In the genomic region with DNA sequence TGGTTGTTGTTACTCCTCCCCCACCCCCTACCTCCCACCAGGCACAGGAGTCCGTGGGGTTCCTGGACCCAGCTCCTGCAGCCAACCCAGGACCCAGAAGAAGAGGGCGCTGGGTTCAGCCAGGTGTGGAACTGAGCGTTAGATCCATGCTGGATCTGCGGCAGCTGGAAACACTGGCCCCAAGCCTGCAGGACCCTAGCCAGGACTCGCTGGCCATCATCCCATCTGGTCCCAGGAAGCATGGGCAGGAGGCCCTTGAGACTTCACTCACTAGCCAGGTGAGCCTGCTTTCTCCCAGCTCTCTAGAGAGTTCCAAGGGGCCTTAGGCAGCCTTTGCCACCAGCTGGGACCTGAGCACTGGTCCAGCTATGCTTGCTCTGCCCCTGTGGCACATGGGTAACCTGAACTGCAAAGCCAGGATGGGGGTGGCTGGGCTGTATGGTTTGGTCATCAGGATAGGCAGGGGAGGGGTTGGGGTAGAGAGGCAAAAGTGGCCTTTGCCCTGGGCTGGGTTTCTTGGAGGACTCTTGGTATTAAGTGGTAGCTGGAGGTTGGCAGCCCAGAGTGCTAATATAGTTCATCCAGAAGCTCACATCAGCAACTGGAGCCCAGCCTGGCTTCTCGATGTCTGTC, we compare ENCODE assay signal across 1 cellular context.
TF ChIP-seq lines count a peak whose summit lies in the region.

No MANE protein-coding gene starts in this region.

TF ChIP-seq in HepG2, 621 proteins besides CTCF, POLR2A, EP300 and RAD21:
- TF ChIP-seq ATAD3A (CRISPR knock-in tag; IDR thresholded peaks at IDR 0.05): no peak
